16 cellular contexts compared by ENCODE assay signal in the genomic region with DNA sequence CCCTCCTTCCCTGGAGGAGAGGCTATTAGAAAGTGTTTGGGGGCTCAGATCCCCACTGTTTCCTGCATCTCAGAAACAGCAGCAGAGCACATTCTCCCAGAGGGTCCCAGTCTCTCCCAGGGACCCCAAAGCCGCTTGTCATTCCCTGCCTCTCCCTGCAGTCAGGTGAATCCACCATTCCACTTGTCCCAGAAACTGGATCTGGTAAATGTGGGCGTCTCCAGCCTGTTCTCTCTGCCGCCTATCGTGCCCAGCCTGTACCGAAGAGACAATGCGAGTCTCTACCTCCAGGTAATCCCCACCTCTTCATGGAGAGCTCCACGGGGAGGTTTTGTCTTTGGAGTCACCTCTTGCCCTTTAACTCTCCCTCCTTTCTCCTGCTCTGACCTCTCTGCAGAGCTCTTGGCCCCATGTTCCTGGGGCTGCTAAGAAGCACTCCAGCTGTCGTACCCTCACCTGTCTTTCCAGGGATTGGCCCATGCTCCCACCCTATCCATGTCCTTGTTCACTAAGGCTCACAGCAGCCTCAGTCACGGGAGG. TPM values are rescaled to one million over a fixed set of nuclear protein-coding genes. Genes with fewer than 3 reads are reported as not detected.
A peak's percentile ranks its signal among the peaks of the same experiment; 100 is the strongest.
DNase-seq lines count a peak whose midpoint lies in the region; ATAC-seq and TF ChIP-seq lines count a peak whose summit lies in the region.
"Had no signal": no experiment of that assay in that cellular context is flagged by ENCODE, and none has a peak within 500 bp of the region (broad histone marks: within the 10 kb centered on the region; RNA-seq: fewer than 3 reads in every experiment).

No MANE protein-coding gene starts in this region.

- peak; percentile 23 for DNase-seq in activated T-cell treated with anti-CD3 and anti-CD28 coated beads, Interleukin-2, amount 50 U/mL, for 24 hours
- no peak for DNase-seq in activated T-cell treated with anti-CD3 and anti-CD28 coated beads, Interleukin-2, amount 50 U/mL, for 72 hours
- DNase-seq in GM23338 (ENCODE audit: low spot score): no peak
- DNase-seq in mesenteric fat pad (ENCODE audit: low spot score): peak; percentile 73
- DNase-seq in spleen: peak; percentile 6
- no peak for DNase-seq in NCI-H1930 (lab: John Stamatoyannopoulos, UW)
- DNase-seq in activated CD4-positive, alpha-beta T cell treated with anti-CD3 and anti-CD28 coated beads for 48 hours: no peak
- DNase-seq: ACHN; C1 segment of cervical spinal cord; CD4-positive, alpha-beta T cell; DMS79 had no signal

- H3K27me3 Mint-ChIP-seq in activated T-cell treated with anti-CD3 and anti-CD28 coated beads, Interleukin-2, amount 50 U/mL, for 24 hours: peaks cover 31% of the 10 kb centered on the region
- H3K27me3 Mint-ChIP-seq in activated T-cell treated with anti-CD3 and anti-CD28 coated beads, Interleukin-2, amount 50 U/mL, for 72 hours (ENCODE audit: low read depth): peaks cover 57% of the 10 kb centered on the region
- H3K27me3 Mint-ChIP-seq in GM23338 (ENCODE audit: insufficient read depth, low read depth, poor library complexity): peaks cover 7% of the 10 kb centered on the region
- H3K27me3 Mint-ChIP-seq: CD4-positive, alpha-beta T cell had no signal

- no peaks in the 10 kb centered on the region for H3K9me3 Mint-ChIP-seq in activated T-cell treated with anti-CD3 and anti-CD28 coated beads, Interleukin-2, amount 50 U/mL, for 24 hours
- no peaks in the 10 kb centered on the region for H3K9me3 Mint-ChIP-seq in activated T-cell treated with anti-CD3 and anti-CD28 coated beads, Interleukin-2, amount 50 U/mL, for 72 hours
- no peaks in the 10 kb centered on the region for H3K9me3 Mint-ChIP-seq in GM23338
- H3K9me3 Mint-ChIP-seq: CD4-positive, alpha-beta T cell had no signal

- H3K4me3 Mint-ChIP-seq in activated T-cell treated with anti-CD3 and anti-CD28 coated beads, Interleukin-2, amount 50 U/mL, for 24 hours: no peak overlapping the region
- H3K4me3 Mint-ChIP-seq in activated T-cell treated with anti-CD3 and anti-CD28 coated beads, Interleukin-2, amount 50 U/mL, for 72 hours: no peak overlapping the region
- no peak overlapping the region for H3K4me3 Mint-ChIP-seq in GM23338
- H3K4me3 Mint-ChIP-seq: B cell; CD4-positive, alpha-beta T cell had no signal

- no peak overlapping the region for H3K4me3 ChIP-seq in GM23338
- H3K4me3 ChIP-seq in spleen: no peak overlapping the region

- H3K36me3 Mint-ChIP-seq in activated T-cell treated with anti-CD3 and anti-CD28 coated beads, Interleukin-2, amount 50 U/mL, for 24 hours (ENCODE audit: low read depth): no peaks in the 10 kb centered on the region
- no peaks in the 10 kb centered on the region for H3K36me3 Mint-ChIP-seq in activated T-cell treated with anti-CD3 and anti-CD28 coated beads, Interleukin-2, amount 50 U/mL, for 72 hours (ENCODE audit: insufficient read depth in 2 of 2)
- H3K36me3 Mint-ChIP-seq in GM23338 (ENCODE audit: low read depth): no peaks in the 10 kb centered on the region

- peaks cover 9% of the 10 kb centered on the region for H3K4me1 Mint-ChIP-seq in activated T-cell treated with anti-CD3 and anti-CD28 coated beads, Interleukin-2, amount 50 U/mL, for 24 hours (ENCODE audit: low read depth)
- H3K4me1 Mint-ChIP-seq in activated T-cell treated with anti-CD3 and anti-CD28 coated beads, Interleukin-2, amount 50 U/mL, for 72 hours (ENCODE audit: low read depth): peaks cover 12% of the 10 kb centered on the region
- H3K4me1 Mint-ChIP-seq in GM23338: peaks cover 9% of the 10 kb centered on the region; the same call in 2 of the 3 replicates
- H3K4me1 Mint-ChIP-seq: B cell had no signal

- H3K79me2 ChIP-seq in GM23338 (replicated peaks; ENCODE audit: insufficient read depth): no peaks in the 10 kb centered on the region

- no peak for TF ChIP-seq CTCF in GM23338 (conservative IDR thresholded peaks at IDR 0.05; ENCODE audit: low read depth in 2 of 2)
- no peak for TF ChIP-seq CTCF in spleen (IDR thresholded peaks at IDR 0.05 in 8 of 11, conservative IDR thresholded peaks at IDR 0.05 in 3 of 11)

- H3K4me2 ChIP-seq in GM23338: no peak overlapping the region

- no peaks in the 10 kb centered on the region for H3K27me3 ChIP-seq in GM23338 (ENCODE audit: insufficient read depth)
- no peaks in the 10 kb centered on the region for H3K27me3 ChIP-seq in spleen (replicated peaks in 1 of 7)

- no peak overlapping the region for H3K27ac Mint-ChIP-seq in activated T-cell treated with anti-CD3 and anti-CD28 coated beads, Interleukin-2, amount 50 U/mL, for 24 hours
- H3K27ac Mint-ChIP-seq in activated T-cell treated with anti-CD3 and anti-CD28 coated beads, Interleukin-2, amount 50 U/mL, for 72 hours: no peak overlapping the region
- no peak overlapping the region for H3K27ac Mint-ChIP-seq in GM23338
- H3K27ac Mint-ChIP-seq: B cell; CD4-positive, alpha-beta T cell had no signal

- H3K27ac ChIP-seq in GM23338 (ENCODE audit: low read depth) (no peak overlapping the region), spleen (no peak overlapping the region)
- H3K27ac ChIP-seq: HL-60 had no signal

- intact Hi-C loops in spleen (cut with DNase I; ENCODE audit: low total_unique reads): no loop called here

- 0 out of 2 replicates have a peak, but pooled peaks cover 6% of the 10 kb centered on the region for H3K9me2 ChIP-seq in GM23338 (ENCODE audit: insufficient read depth)

- no peaks in the 10 kb centered on the region for H3F3A ChIP-seq in GM23338 (replicated peaks; ENCODE audit: low read depth)

- H3K9me3 ChIP-seq in spleen: no peaks in the 10 kb centered on the region

- no peaks in the 10 kb centered on the region for H4K20me1 ChIP-seq in GM23338 (replicated peaks; ENCODE audit: insufficient read depth)

- H3K36me3 ChIP-seq in GM23338 (ENCODE audit: insufficient read depth): no peaks in the 10 kb centered on the region
- H3K36me3 ChIP-seq in spleen: no peaks in the 10 kb centered on the region

- ATAC-seq in activated T-cell treated with anti-CD3 and anti-CD28 coated beads, Interleukin-2, amount 50 U/mL, for 72 hours (replicated peaks in 1 of 2): no peak
- ATAC-seq in GM23338 (peak; percentile 56), GM18868 (IDR thresholded peaks at IDR 0.05; ENCODE audit: unreplicated experiment) (no peak)
- ATAC-seq: HCT116 had no signal

- peaks cover 7% of the 10 kb centered on the region for H3K4me1 ChIP-seq in GM23338 (ENCODE audit: insufficient read depth)
- H3K4me1 ChIP-seq in spleen: no peaks in the 10 kb centered on the region

- no peak overlapping the region for H2AFZ ChIP-seq in GM23338

- WGBS in spleen, 5 donors: 79 to 93% (median 90%) methylated on average over 9 of the region's 9 CpGs

- no peak for TF ChIP-seq POLR2A in spleen (IDR thresholded peaks at IDR 0.05)

TF ChIP-seq in GM23338, 12 proteins besides CTCF, POLR2A, EP300 and RAD21:
- TF ChIP-seq NANOG (IDR thresholded peaks at IDR 0.05; ENCODE audit: borderline replicate concordance) (no peak), JUNB (IDR thresholded peaks at IDR 0.05; ENCODE audit: unreplicated experiment) (no peak), EZH2phosphoT487 (IDR thresholded peaks at IDR 0.05; ENCODE audit: unreplicated experiment) (no peak), ZNF114 (CRISPR knock-in tag; IDR thresholded peaks at IDR 0.05) (no peak)
- TF ChIP-seq, protein P1, sequence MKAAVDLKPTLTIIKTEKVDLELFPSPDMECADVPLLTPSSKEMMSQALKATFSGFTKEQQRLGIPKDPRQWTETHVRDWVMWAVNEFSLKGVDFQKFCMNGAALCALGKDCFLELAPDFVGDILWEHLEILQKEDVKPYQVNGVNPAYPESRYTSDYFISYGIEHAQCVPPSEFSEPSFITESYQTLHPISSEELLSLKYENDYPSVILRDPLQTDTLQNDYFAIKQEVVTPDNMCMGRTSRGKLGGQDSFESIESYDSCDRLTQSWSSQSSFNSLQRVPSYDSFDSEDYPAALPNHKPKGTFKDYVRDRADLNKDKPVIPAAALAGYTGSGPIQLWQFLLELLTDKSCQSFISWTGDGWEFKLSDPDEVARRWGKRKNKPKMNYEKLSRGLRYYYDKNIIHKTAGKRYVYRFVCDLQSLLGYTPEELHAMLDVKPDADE (IDR thresholded peaks at IDR 0.05): no peak
TF ChIP-seq in GM23338: peak in this region for 0.

RNA-seq across cellular contexts. Expression of a gene that starts 26.9 kb away (rescaled TPM):
- not detected for total RNA-seq in activated T-cell treated with anti-CD3 and anti-CD28 coated beads, Interleukin-2, amount 50 U/mL, for 72 hours
- 41.2 and 43.9 TPM in 2 replicates for total RNA-seq in GM23338 (2014; rRNA removed; shearing (Covaris generic))
- polyA plus RNA-seq in GM23338 (2016; fragmentation: Nextera tagmentation; extraction: Ambion mirVana) (25.2 and 25.3 TPM in 2 replicates), spleen (under 1 TPM; 0.39 to 0.42 (median 0.39) TPM)
- total RNA-seq in mesenteric fat pad (0.16 TPM), spleen (1 to 10 TPM in 1 of 7 donors, under 1 TPM in 3, not detected in 3; 0.32 to 1.4 (median 0.72) TPM)

RNA-seq across cellular contexts. Expression of a gene that starts 48.9 kb away (rescaled TPM):
- total RNA-seq in activated T-cell treated with anti-CD3 and anti-CD28 coated beads, Interleukin-2, amount 50 U/mL, for 72 hours: not detected
- total RNA-seq in GM23338 (2014; rRNA removed; shearing (Covaris generic)): not detected in 2 replicates
- not detected in 2 replicates for polyA plus RNA-seq in GM23338 (2016; fragmentation: Nextera tagmentation; extraction: Ambion mirVana)
- total RNA-seq in mesenteric fat pad: not detected
- total RNA-seq in spleen: 1 to 10 TPM in 1 of 7 donors, under 1 TPM in 4, not detected in 2; 0.50 to 3.6 (median 0.80) TPM
- under 1 TPM; 0.09 to 0.38 (median 0.14) TPM for polyA plus RNA-seq in spleen
- total RNA-seq: A172 had no signal

Comparison
In these comparisons a context has a peak if more than half of its experiments do, and no peak if none do; other contexts are left out.
1. DNase-seq: peak in activated T-cell treated with anti-CD3 and anti-CD28 coated beads, Interleukin-2, amount 50 U/mL, for 24 hours (single experiment), mesenteric fat pad (single experiment) and spleen (single experiment); none in activated T-cell treated with anti-CD3 and anti-CD28 coated beads, Interleukin-2, amount 50 U/mL, for 72 hours (0 of 2), GM23338 (single experiment), NCI-H1930 (0 of 2) and activated CD4-positive, alpha-beta T cell treated with anti-CD3 and anti-CD28 coated beads for 48 hours (single experiment).
2. RNA of a gene that starts 26.9 kb away (total RNA-seq): 41.2 to 43.9 TPM in GM23338; 0.32 to 1.4 TPM in spleen, 0.16 TPM in mesenteric fat pad (single experiment) and not detected in activated T-cell treated with anti-CD3 and anti-CD28 coated beads, Interleukin-2, amount 50 U/mL, for 72 hours; every median in the first group is over 10 times any median in the second.